Comparison of ENCODE assay signal across 19 cellular contexts in the genomic region with DNA sequence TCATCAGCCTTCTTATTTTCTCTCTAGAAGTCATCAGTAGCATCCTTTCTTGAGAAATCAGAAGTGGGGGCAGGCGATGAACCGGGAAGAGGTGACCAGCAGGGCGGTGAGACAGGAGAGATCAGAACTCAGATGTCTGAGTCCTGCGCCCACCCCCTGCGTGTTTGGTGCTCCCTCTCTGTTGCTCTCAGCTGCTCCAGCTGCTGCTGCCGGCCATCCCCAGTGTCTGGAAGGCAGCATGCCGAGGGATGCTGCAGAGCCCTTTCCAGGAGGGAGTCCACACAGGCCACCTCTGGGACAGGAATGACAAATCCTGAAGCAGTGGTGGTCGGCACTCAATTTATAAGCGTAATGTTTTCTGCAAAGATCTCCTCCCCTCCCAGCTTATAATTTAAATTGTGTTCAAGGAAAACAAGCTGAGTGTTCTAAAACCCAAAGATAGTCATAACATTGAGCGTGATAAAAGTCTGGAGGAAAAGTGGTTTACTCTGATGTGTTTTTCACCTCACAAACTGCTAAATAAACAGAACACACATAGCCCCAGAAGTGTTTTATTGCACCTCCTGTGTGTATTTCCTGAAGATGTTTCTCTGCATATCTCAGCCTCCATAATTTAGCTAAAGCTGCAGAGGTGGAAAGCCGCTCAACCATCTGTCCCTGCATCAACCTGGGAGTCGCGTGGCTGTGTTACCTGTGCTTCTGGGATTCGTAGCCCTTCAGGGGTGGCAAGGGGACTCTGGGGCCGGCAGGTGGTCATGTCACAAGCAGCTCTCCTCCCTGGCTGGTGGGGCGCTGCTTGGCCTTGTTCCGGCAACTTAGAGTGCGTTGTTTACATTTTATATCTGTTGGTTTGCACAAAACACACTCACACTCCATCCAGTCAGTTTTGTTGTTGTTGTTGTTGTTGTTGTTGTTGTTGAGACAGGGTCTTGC.
"Had no signal": no experiment of that assay in that cellular context is flagged by ENCODE, and none has a peak within 500 bp of the region (broad histone marks: within the 10 kb centered on the region; RNA-seq: fewer than 3 reads in every experiment).

No MANE protein-coding gene starts in this region.

- H2AFZ ChIP-seq: neural progenitor cell had no signal

- H3K27ac Mint-ChIP-seq: activated naive CD8-positive, alpha-beta T cell treated with anti-CD3 and anti-CD28 coated beads for 36 hours; activated T-helper 2 cell treated with anti-CD3 and anti-CD28 coated beads, Interferon-gamma antibody, Interleukin-2, Interleukin-4, amounts not matched to agents 10 μg/mL and 5 μg/mL and 100 μg/mL, durations not matched to agents 14 hours and 24 hours and 36 hours; memory B cell; neural progenitor cell had no signal

- H3K27me3 ChIP-seq: esophagus muscularis mucosa, neural progenitor cell, upper lobe of right lung had no signal

- H3K4me3 ChIP-seq: breast epithelium, coronary artery, esophagus muscularis mucosa, neural progenitor cell, prostate gland, upper lobe of right lung had no signal

- H3K36me3 Mint-ChIP-seq: activated naive CD8-positive, alpha-beta T cell treated with anti-CD3 and anti-CD28 coated beads for 36 hours; memory B cell; naive B cell; neural progenitor cell had no signal

- H3K9me3 Mint-ChIP-seq: activated naive CD8-positive, alpha-beta T cell treated with anti-CD3 and anti-CD28 coated beads for 36 hours; activated T-helper 2 cell treated with anti-CD3 and anti-CD28 coated beads, Interferon-gamma antibody, Interleukin-2, Interleukin-4, amounts not matched to agents 10 μg/mL and 5 μg/mL and 100 μg/mL, durations not matched to agents 14 hours and 24 hours and 36 hours; memory B cell; naive B cell; neural progenitor cell had no signal

- H3K4me1 ChIP-seq: breast epithelium, neural progenitor cell had no signal

- H3K27ac ChIP-seq: breast epithelium, coronary artery, neural progenitor cell, prostate gland, upper lobe of right lung had no signal

- H3K36me3 ChIP-seq: breast epithelium, esophagus muscularis mucosa, neural progenitor cell, prostate gland, upper lobe of right lung had no signal

- DNase-seq: activated naive CD4-positive, alpha-beta T cell treated with Interleukin-2 at 50 U/mL for 16 hours; activated naive CD8-positive, alpha-beta T cell treated with anti-CD3 and anti-CD28 coated beads for 36 hours; activated T-cell treated with anti-CD3 and anti-CD28 coated beads, Interleukin-2, amount 50 U/mL, for 1 hour; amniotic stem cell; glutamatergic neuron; hippocampal formation; left cardiac atrium; naive B cell; stimulated activated CD4-positive, alpha-beta T cell treated with anti-CD3 and anti-CD28 coated beads, Interleukin-4, amount 100 ng/mL, for 24 hours; stimulated activated naive CD4-positive, alpha-beta T cell treated with Interleukin-2 at 50 U/mL for 16 hours; T-helper 9 cell; upper lobe of right lung had no signal

- H3K4me3 Mint-ChIP-seq: activated naive CD8-positive, alpha-beta T cell treated with anti-CD3 and anti-CD28 coated beads for 36 hours; memory B cell; naive B cell; neural progenitor cell had no signal

- H3K4me2 ChIP-seq: neural progenitor cell had no signal

- ATAC-seq: left cardiac atrium, upper lobe of right lung had no signal

- H3K9me3 ChIP-seq: breast epithelium, esophagus muscularis mucosa, prostate gland, upper lobe of right lung had no signal
